35 cellular contexts compared by ENCODE assay signal in the genomic region with DNA sequence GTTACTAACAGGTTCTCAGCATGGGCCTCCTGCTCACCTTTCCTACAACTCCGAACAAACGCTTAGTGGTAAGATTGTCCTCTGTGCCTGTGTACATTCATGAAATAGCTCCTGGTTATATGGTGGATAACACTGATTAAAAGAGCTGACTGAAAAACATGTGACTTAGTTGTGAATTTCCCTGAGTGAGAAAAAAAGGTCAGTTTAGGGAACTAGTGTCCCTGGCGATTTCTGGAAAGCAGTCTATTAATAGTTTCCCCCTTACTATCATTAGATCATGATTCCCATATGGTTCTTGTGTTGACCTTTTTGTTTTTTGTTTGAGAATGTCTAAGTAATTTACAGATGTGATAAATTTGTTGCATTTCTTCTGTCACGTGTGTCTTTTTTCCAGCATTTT.
"Had no signal": no experiment of that assay in that cellular context is flagged by ENCODE, and none has a peak within 500 bp of the region (broad histone marks: within the 10 kb centered on the region; RNA-seq: fewer than 3 reads in every experiment).

No MANE protein-coding gene starts in this region.

- H3K27ac Mint-ChIP-seq: activated CD8-positive, alpha-beta T cell treated with anti-CD3 and anti-CD28 coated beads for 36 hours; activated naive CD8-positive, alpha-beta T cell treated with anti-CD3 and anti-CD28 coated beads for 36 hours; activated T-cell treated with anti-CD3 and anti-CD28 coated beads, Interleukin-2, amount 50 U/mL, for 72 hours; activated T-helper 17 cell treated with anti-CD3 and anti-CD28 coated beads, Interleukin-2, amount 50 U/mL, for 72 hours had no signal

- DNase-seq: activated CD4-positive, alpha-beta T cell treated with anti-CD3 and anti-CD28 coated beads for 1 hour; activated CD4-positive, alpha-beta T cell treated with anti-CD3 and anti-CD28 coated beads for 48 hours; activated CD4-positive, alpha-beta T cell treated with anti-CD3 and anti-CD28 coated beads, Interleukin-2, amount 50 U/mL, for 4 hours; activated CD4-positive, CD25-positive, alpha-beta regulatory T cell; activated CD8-positive, alpha-beta T cell treated with anti-CD3 and anti-CD28 coated beads for 36 hours; activated effector memory CD4-positive, alpha-beta T cell treated with anti-CD3 and anti-CD28 coated beads, Interleukin-2, amount 50 U/mL, for 16 hours; activated naive CD4-positive, alpha-beta T cell; activated naive CD4-positive, alpha-beta T cell treated with anti-CD3 and anti-CD28 coated beads, Interleukin-2, amount 50 U/mL, for 16 hours; activated naive CD8-positive, alpha-beta T cell treated with anti-CD3 and anti-CD28 coated beads for 36 hours; activated T-cell treated with anti-CD3 and anti-CD28 coated beads, Interleukin-2, amount 50 U/mL, for 1 hour; activated T-cell treated with anti-CD3 and anti-CD28 coated beads, Interleukin-2, amount 50 U/mL, for 72 hours; amygdala; MM.1S; MV-4-11; NCI-H1092 treated with DMSO at 0.1 percent for 48 hours; NCI-H146; NCI-H187; NCI-H2029 treated with DMSO at 0.1 percent for 48 hours; NCI-H2107; NCI-H2171; NCI-H510A; NCI-H526; NCI-H748 treated with DMSO at 0.1 percent for 48 hours; NK-92 treated with Interleukin-12 subunit alpha and Interleukin-12 subunit beta, amount 100 ng/mL, for 24 hours; PC-3; Peyer's patch; RPMI8226; SW 1271; T-helper 1 cell; T1000; WERI-Rb-1 had no signal

- H3K27me3 Mint-ChIP-seq: activated CD8-positive, alpha-beta T cell treated with anti-CD3 and anti-CD28 coated beads for 36 hours; activated naive CD8-positive, alpha-beta T cell treated with anti-CD3 and anti-CD28 coated beads for 36 hours; activated T-helper 17 cell treated with anti-CD3 and anti-CD28 coated beads, Interleukin-2, amount 50 U/mL, for 72 hours had no signal

- H3K27ac ChIP-seq: ascending aorta, cardiac muscle cell, KMS-11, WERI-Rb-1 had no signal

- H3K9me3 Mint-ChIP-seq: activated CD8-positive, alpha-beta T cell treated with anti-CD3 and anti-CD28 coated beads for 36 hours; activated naive CD8-positive, alpha-beta T cell treated with anti-CD3 and anti-CD28 coated beads for 36 hours; activated T-cell treated with anti-CD3 and anti-CD28 coated beads, Interleukin-2, amount 50 U/mL, for 72 hours; activated T-helper 17 cell treated with anti-CD3 and anti-CD28 coated beads, Interleukin-2, amount 50 U/mL, for 72 hours had no signal

- H3K27me3 ChIP-seq: ascending aorta, cardiac muscle cell, Peyer's patch had no signal

- H3K4me3 ChIP-seq: ascending aorta, cardiac muscle cell, Peyer's patch had no signal

- ATAC-seq: activated CD8-positive, alpha-beta T cell treated with anti-CD3 and anti-CD28 coated beads for 36 hours; activated T-cell treated with anti-CD3 and anti-CD28 coated beads, Interleukin-2, amount 50 U/mL, for 72 hours; activated T-helper 17 cell treated with anti-CD3 and anti-CD28 coated beads, Interleukin-2, amount 50 U/mL, for 72 hours; PC-3 had no signal

- H3K9me3 ChIP-seq: ascending aorta, Peyer's patch had no signal

- H3K4me1 ChIP-seq: ascending aorta, Peyer's patch had no signal

- H3K4me3 Mint-ChIP-seq: activated CD8-positive, alpha-beta T cell treated with anti-CD3 and anti-CD28 coated beads for 36 hours; activated naive CD8-positive, alpha-beta T cell treated with anti-CD3 and anti-CD28 coated beads for 36 hours; activated T-cell treated with anti-CD3 and anti-CD28 coated beads, Interleukin-2, amount 50 U/mL, for 72 hours; activated T-helper 17 cell treated with anti-CD3 and anti-CD28 coated beads, Interleukin-2, amount 50 U/mL, for 72 hours had no signal

- H3K9ac ChIP-seq: KMS-11 had no signal
